Comparison of ENCODE assay signal across 21 cellular contexts in the genomic region with DNA sequence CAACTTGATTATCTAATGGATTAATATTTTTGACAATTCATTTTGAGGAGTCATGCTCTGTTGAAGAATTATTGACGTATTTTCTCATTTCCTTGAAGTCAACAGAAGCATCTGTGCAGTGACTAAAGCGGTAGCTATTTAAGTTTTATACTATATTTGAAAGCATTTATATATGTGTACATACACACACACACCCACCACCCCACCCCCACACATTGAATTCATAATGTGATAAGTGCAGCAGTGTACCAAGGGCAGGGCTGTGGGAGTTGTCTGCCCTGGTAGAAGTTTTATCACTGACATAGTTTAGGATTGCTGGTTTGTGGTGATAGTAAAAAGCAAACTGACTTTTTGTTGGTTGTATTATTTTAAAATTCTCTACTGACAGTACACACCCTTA.
"Had no signal": no experiment of that assay in that cellular context is flagged by ENCODE, and none has a peak within 500 bp of the region (broad histone marks: within the 10 kb centered on the region; RNA-seq: fewer than 3 reads in every experiment).

No MANE protein-coding gene starts in this region.

- DNase-seq: activated CD4-positive, alpha-beta T cell treated with anti-CD3 and anti-CD28 coated beads for 48 hours; activated CD4-positive, CD25-positive, alpha-beta regulatory T cell; activated CD8-positive, alpha-beta T cell treated with anti-CD3 and anti-CD28 coated beads for 36 hours; activated naive CD4-positive, alpha-beta T cell treated with Interleukin-2 at 50 U/mL for 16 hours; activated naive CD8-positive, alpha-beta T cell treated with anti-CD3 and anti-CD28 coated beads, Interleukin-2, amount 10 ng/mL, durations not matched to agents 7 days and 5 days; activated T-cell treated with anti-CD3 and anti-CD28 coated beads, Interleukin-2, amount 50 U/mL, for 24 hours; anterior cingulate cortex; caudate nucleus; gastrocnemius medialis; heart left ventricle; left ventricle myocardium inferior; mammary epithelial cell; naive B cell; psoas muscle; right cardiac atrium; stimulated activated CD4-positive, alpha-beta T cell treated with anti-CD3 and anti-CD28 coated beads, Interleukin-15, amount 100 ng/mL, for 24 hours; stimulated activated CD4-positive, alpha-beta T cell treated with anti-CD3 and anti-CD28 coated beads, Interleukin-2, amount 100 ng/mL, for 48 hours; stimulated activated naive CD8-positive, alpha-beta T cell treated with anti-CD3 and anti-CD28 coated beads, Interleukin-15, amount 100 ng/mL, for 72 hours; testis; upper lobe of left lung had no signal

- ATAC-seq: activated CD8-positive, alpha-beta T cell treated with anti-CD3 and anti-CD28 coated beads for 36 hours; gastrocnemius medialis; heart left ventricle; psoas muscle; stimulated activated naive CD8-positive, alpha-beta T cell treated with anti-CD3 and anti-CD28 coated beads, Interleukin-15, amount 100 ng/mL, for 72 hours had no signal

- H3K36me3 ChIP-seq: gastrocnemius medialis, left ventricle myocardium inferior, upper lobe of left lung had no signal

- H3K27ac ChIP-seq: gastrocnemius medialis, heart left ventricle, left ventricle myocardium inferior, psoas muscle, skin epidermis, testis, upper lobe of left lung had no signal

- H3K4me3 ChIP-seq: gastrocnemius medialis, heart left ventricle, left ventricle myocardium inferior, psoas muscle, skin epidermis, testis, upper lobe of left lung had no signal

- H3K9me3 ChIP-seq: gastrocnemius medialis, heart left ventricle, left ventricle myocardium inferior, psoas muscle, testis, upper lobe of left lung had no signal

- H3K4me1 ChIP-seq: gastrocnemius medialis, left ventricle myocardium inferior, psoas muscle, testis, upper lobe of left lung had no signal

- H3K27me3 ChIP-seq: gastrocnemius medialis, heart left ventricle, testis, upper lobe of left lung had no signal
